Comparison of ENCODE assay signal across 1 cellular context in the genomic region with DNA sequence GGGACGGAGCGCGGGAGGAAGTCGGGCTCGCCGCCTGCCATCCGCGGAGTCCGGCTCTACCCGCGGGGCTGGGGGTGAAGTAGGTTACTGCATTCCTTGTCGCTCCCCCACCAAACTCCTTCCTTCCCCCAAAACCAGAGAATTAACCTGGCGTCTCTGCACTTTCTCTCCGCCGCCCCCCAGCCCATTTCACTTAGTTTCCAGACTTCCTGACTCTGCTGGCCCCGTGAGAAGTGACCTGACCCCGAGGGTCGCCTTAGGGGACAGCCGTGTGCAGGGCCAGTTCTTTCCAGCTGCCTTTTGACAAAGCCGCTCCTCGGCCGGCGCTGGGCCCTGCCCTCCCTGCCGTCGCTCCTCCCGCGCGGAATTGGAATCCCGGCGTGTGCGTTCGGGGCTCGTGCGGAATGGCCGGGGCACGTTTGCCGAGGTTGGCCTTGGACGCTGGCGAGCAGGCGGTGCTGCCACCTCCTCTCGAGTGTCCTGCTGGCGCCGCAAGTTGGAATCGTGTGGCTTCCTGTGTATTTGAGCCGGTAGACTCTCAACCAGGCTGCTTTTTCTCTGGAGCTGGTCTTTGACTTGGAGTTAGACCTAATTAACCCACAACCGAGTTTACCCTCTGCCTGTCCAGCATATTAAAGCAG.
TF ChIP-seq lines count a peak whose summit lies in the region.

No MANE protein-coding gene starts in this region.

TF ChIP-seq in HEK293, 187 proteins besides CTCF, POLR2A, EP300 and RAD21 (continued from another document and continues in another):
- TF ChIP-seq ZNF518A (tag by site-specific recombination; conservative IDR thresholded peaks at IDR 0.05; ENCODE audit: low read depth): no peak
- 0 out of 2 replicates have a peak, but pooled peaks have one; percentile 73 for TF ChIP-seq HOXC10 (CRISPR knock-in tag; IDR thresholded peaks at IDR 0.05)
- TF ChIP-seq REPIN1 (tag by site-specific recombination; IDR thresholded peaks at IDR 0.05; ENCODE audit: low read depth): no peak
- TF ChIP-seq ZNF175 (tag by site-specific recombination; IDR thresholded peaks at IDR 0.05): no peak
- TF ChIP-seq ZNF391 (tag by site-specific recombination; IDR thresholded peaks at IDR 0.05; ENCODE audit: borderline replicate concordance, low read depth): no peak
- TF ChIP-seq ZNF433 (tag by site-specific recombination; IDR thresholded peaks at IDR 0.05; ENCODE audit: low read depth): no peak
- TF ChIP-seq ZNF624 (tag by site-specific recombination; IDR thresholded peaks at IDR 0.05): no peak
- no peak for TF ChIP-seq BCL11B (tag by site-specific recombination; IDR thresholded peaks at IDR 0.05; ENCODE audit: low read depth)
- no peak for TF ChIP-seq ZNF658 (tag by site-specific recombination; IDR thresholded peaks at IDR 0.05)
- no peak for TF ChIP-seq ZBTB1 (tag by site-specific recombination; IDR thresholded peaks at IDR 0.05)
- TF ChIP-seq SALL2 (tag by site-specific recombination; IDR thresholded peaks at IDR 0.05; ENCODE audit: borderline replicate concordance): no peak
- TF ChIP-seq PRDM1 (tag by site-specific recombination; IDR thresholded peaks at IDR 0.05): peak; percentile 72
- TF ChIP-seq ZNF416 (tag by site-specific recombination; IDR thresholded peaks at IDR 0.05): no peak
- no peak for TF ChIP-seq ZNF157 (tag by site-specific recombination; IDR thresholded peaks at IDR 0.05)
- no peak for TF ChIP-seq ZNF561 (tag by site-specific recombination; IDR thresholded peaks at IDR 0.05; ENCODE audit: borderline replicate concordance)
- peak; percentile 6; the same call in 1 of the 2 replicates for TF ChIP-seq YY1 (tag by site-specific recombination; IDR thresholded peaks at IDR 0.05)
- TF ChIP-seq ZNF266 (tag by site-specific recombination; IDR thresholded peaks at IDR 0.05; ENCODE audit: low read depth): no peak
- no peak for TF ChIP-seq SETDB1 (IDR thresholded peaks at IDR 0.05; ENCODE audit: insufficient read length, low read length)
- TF ChIP-seq HOXD13 (CRISPR knock-in tag; IDR thresholded peaks at IDR 0.05; ENCODE audit: borderline replicate concordance): peak; percentile 12; the same call in 1 of the 2 replicates
- TF ChIP-seq AEBP2 (tag by site-specific recombination; IDR thresholded peaks at IDR 0.05; ENCODE audit: borderline replicate concordance): no peak
- no peak for TF ChIP-seq ZNF274 (IDR thresholded peaks at IDR 0.05; ENCODE audit: low read length)
- TF ChIP-seq ZNF274 (tag by site-specific recombination; IDR thresholded peaks at IDR 0.05; ENCODE audit: borderline replicate concordance): no peak
- TF ChIP-seq KLF17 (tag by site-specific recombination; IDR thresholded peaks at IDR 0.05): 0 out of 2 replicates have a peak, but pooled peaks have one; percentile 35
- TF ChIP-seq ZNF660 (tag by site-specific recombination; IDR thresholded peaks at IDR 0.05): no peak
- TF ChIP-seq ATF2 (tag by site-specific recombination; IDR thresholded peaks at IDR 0.05; ENCODE audit: low read depth): no peak
- TF ChIP-seq ZBTB49 (tag by site-specific recombination; IDR thresholded peaks at IDR 0.05; ENCODE audit: low read depth): no peak
- TF ChIP-seq ZNF555 (tag by site-specific recombination; conservative IDR thresholded peaks at IDR 0.05): no peak
- TF ChIP-seq KLF10 (tag by site-specific recombination; IDR thresholded peaks at IDR 0.05): no peak
- TF ChIP-seq ZNF473 (tag by site-specific recombination; IDR thresholded peaks at IDR 0.05): no peak
- TF ChIP-seq, protein P1, sequence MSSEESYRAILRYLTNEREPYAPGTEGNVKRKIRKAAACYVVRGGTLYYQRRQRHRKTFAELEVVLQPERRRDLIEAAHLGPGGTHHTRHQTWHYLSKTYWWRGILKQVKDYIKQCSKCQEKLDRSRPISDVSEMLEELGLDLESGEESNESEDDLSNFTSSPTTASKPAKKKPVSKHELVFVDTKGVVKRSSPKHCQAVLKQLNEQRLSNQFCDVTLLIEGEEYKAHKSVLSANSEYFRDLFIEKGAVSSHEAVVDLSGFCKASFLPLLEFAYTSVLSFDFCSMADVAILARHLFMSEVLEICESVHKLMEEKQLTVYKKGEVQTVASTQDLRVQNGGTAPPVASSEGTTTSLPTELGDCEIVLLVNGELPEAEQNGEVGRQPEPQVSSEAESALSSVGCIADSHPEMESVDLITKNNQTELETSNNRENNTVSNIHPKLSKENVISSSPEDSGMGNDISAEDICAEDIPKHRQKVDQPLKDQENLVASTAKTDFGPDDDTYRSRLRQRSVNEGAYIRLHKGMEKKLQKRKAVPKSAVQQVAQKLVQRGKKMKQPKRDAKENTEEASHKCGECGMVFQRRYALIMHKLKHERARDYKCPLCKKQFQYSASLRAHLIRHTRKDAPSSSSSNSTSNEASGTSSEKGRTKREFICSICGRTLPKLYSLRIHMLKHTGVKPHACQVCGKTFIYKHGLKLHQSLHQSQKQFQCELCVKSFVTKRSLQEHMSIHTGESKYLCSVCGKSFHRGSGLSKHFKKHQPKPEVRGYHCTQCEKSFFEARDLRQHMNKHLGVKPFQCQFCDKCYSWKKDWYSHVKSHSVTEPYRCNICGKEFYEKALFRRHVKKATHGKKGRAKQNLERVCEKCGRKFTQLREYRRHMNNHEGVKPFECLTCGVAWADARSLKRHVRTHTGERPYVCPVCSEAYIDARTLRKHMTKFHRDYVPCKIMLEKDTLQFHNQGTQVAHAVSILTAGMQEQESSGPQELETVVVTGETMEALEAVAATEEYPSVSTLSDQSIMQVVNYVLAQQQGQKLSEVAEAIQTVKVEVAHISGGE (tag by site-specific recombination; conservative IDR thresholded peaks at IDR 0.05; ENCODE audit: low read depth): peak; percentile 12; the same call in 1 of the 2 replicates
- TF ChIP-seq ZNF777 (tag by site-specific recombination; IDR thresholded peaks at IDR 0.05; ENCODE audit: borderline replicate concordance): peak; percentile 41; the same call in 1 of the 2 replicates
- no peak for TF ChIP-seq ZSCAN4 (tag by site-specific recombination; IDR thresholded peaks at IDR 0.05)
- no peak for TF ChIP-seq ZNF792 (tag by site-specific recombination; IDR thresholded peaks at IDR 0.05)
- TF ChIP-seq ZNF843 (tag by site-specific recombination; IDR thresholded peaks at IDR 0.05): no peak
- no peak for TF ChIP-seq ZNF214 (tag by site-specific recombination; IDR thresholded peaks at IDR 0.05; ENCODE audit: borderline replicate concordance)
- TF ChIP-seq ZNF48 (tag by site-specific recombination; IDR thresholded peaks at IDR 0.05): no peak
- no peak for TF ChIP-seq ZNF548 (tag by site-specific recombination; IDR thresholded peaks at IDR 0.05)
- peak; percentile 65 for TF ChIP-seq PATZ1 (tag by site-specific recombination; IDR thresholded peaks at IDR 0.05)
- TF ChIP-seq ZNF133 (tag by site-specific recombination; IDR thresholded peaks at IDR 0.05): no peak
- peak; percentile 12 for TF ChIP-seq ZBTB8A (tag by site-specific recombination; IDR thresholded peaks at IDR 0.05)
- TF ChIP-seq ZNF354C (tag by site-specific recombination; IDR thresholded peaks at IDR 0.05; ENCODE audit: borderline replicate concordance, low read depth): no peak
- TF ChIP-seq KLF9 (tag by site-specific recombination; IDR thresholded peaks at IDR 0.05; ENCODE audit: low read depth): no peak
